In genomic region chr17:29145289-29146058, GRCh38 we compare ENCODE assay signal across 8 cellular contexts. TPM values are rescaled to one million over a fixed set of nuclear protein-coding genes. Genes with fewer than 3 reads are reported as not detected.
A peak's percentile ranks its signal among the peaks of the same experiment; 100 is the strongest.
DNase-seq lines count a peak whose midpoint lies in the region; ATAC-seq and TF ChIP-seq lines count a peak whose summit lies in the region.

No MANE protein-coding gene starts in this region.

- peaks cover 31% of the 10 kb centered on the region for H3K4me1 ChIP-seq in effector memory CD4-positive, alpha-beta T cell (ENCODE audit: control insufficient read depth, insufficient read depth, low read length, poor library complexity, severe bottlenecking)
- peaks cover 43% of the 10 kb centered on the region for H3K4me1 ChIP-seq in stomach smooth muscle (ENCODE audit: control insufficient read depth, insufficient read depth, low read length)

- peak overlapping the region; percentile 26 to 29 for H3K9ac ChIP-seq in stomach smooth muscle (ENCODE audit: low read length in 2 of 2)

- no peaks in the 10 kb centered on the region for H3K9me3 ChIP-seq in effector memory CD4-positive, alpha-beta T cell (ENCODE audit: control insufficient read depth, low read length)
- no peaks in the 10 kb centered on the region for H3K9me3 ChIP-seq in stomach smooth muscle (ENCODE audit: control insufficient read depth in 2 of 2, low read length in 2 of 2)

- DNase-seq in NOMO-1 (lab: John Stamatoyannopoulos, UW; ENCODE audit: unreplicated experiment in 2 of 2) (peak; percentile 82 to 87), mucosa of gallbladder (ENCODE audit: low spot score) (peak; percentile 78)
- DNase-seq in activated CD8-positive, alpha-beta memory T cell treated with anti-CD3 and anti-CD28 coated beads for 24 hours, result peak; percentile 82
- DNase-seq in effector memory CD4-positive, alpha-beta T cell, result peak; percentile 47 to 55 (median 47)

- H3K36me3 ChIP-seq in effector memory CD4-positive, alpha-beta T cell (ENCODE audit: control insufficient read depth, insufficient read depth, low read length), result no peaks in the 10 kb centered on the region
- no peaks in the 10 kb centered on the region for H3K36me3 ChIP-seq in stomach smooth muscle (ENCODE audit: control insufficient read depth in 2 of 2, insufficient read depth in 2 of 2, low read length in 2 of 2)

- H3K27ac ChIP-seq in effector memory CD4-positive, alpha-beta T cell (ENCODE audit: insufficient read depth, low read length, poor library complexity, severe bottlenecking), result peak overlapping the region; percentile 32
- no peak overlapping the region for H3K27ac ChIP-seq in stomach smooth muscle (ENCODE audit: low read length)

- peak; percentile 28 for ATAC-seq in HG03565 (IDR thresholded peaks at IDR 0.05; ENCODE audit: unreplicated experiment)
- no peak for ATAC-seq in HG02571 (IDR thresholded peaks at IDR 0.05; ENCODE audit: unreplicated experiment)

- H3K27me3 ChIP-seq in effector memory CD4-positive, alpha-beta T cell (replicated peaks; ENCODE audit: control insufficient read depth, insufficient read depth, low read length, poor library complexity, severe bottlenecking), result no peaks in the 10 kb centered on the region
- H3K27me3 ChIP-seq in stomach smooth muscle (ENCODE audit: control insufficient read depth in 1 of 2, insufficient read depth in 2 of 2, low read length in 2 of 2), result no peaks in the 10 kb centered on the region

- TF ChIP-seq CTCF in GM12872 (IDR thresholded peaks at IDR 0.05; ENCODE audit: insufficient read depth, low read depth, low read length), result peak; percentile 85

- no peak overlapping the region for H3K4me3 ChIP-seq in effector memory CD4-positive, alpha-beta T cell (ENCODE audit: insufficient read depth, low read depth, low read length, poor library complexity, severe bottlenecking)
- no peak overlapping the region for H3K4me3 ChIP-seq in stomach smooth muscle (ENCODE audit: low read length in 2 of 2)

RNA-seq across cellular contexts. Expression of gene MYO18A, which starts 34.7 kb away (rescaled TPM):
- 198 TPM for total RNA-seq in mucosa of gallbladder
